Comparison of ENCODE assay signal across 14 cellular contexts in genomic region chr4:41070516-41071281, GRCh38.
A peak's percentile ranks its signal among the peaks of the same experiment; 100 is the strongest.
DNase-seq lines count a peak whose midpoint lies in the region; ATAC-seq, FAIRE-seq and TF ChIP-seq lines count a peak whose summit lies in the region.
"Had no signal": no experiment of that assay in that cellular context is flagged by ENCODE, and none has a peak within 500 bp of the region (broad histone marks: within the 10 kb centered on the region; RNA-seq: fewer than 3 reads in every experiment).

No MANE protein-coding gene starts in this region.

- no peak for ATAC-seq in GM12878
- ATAC-seq in GM21367 (IDR thresholded peaks at IDR 0.05; ENCODE audit: unreplicated experiment) = no peak
- no peak for ATAC-seq in GM19023 (IDR thresholded peaks at IDR 0.05; ENCODE audit: unreplicated experiment)

- TF ChIP-seq POLR2A in GM12878 (IDR thresholded peaks at IDR 0.05; ENCODE audit: low read depth, low read length) = no peak
- TF ChIP-seq POLR2A in uterus (IDR thresholded peaks at IDR 0.05) = no peak

- no peak overlapping the region for H3K4me2 ChIP-seq in GM12878 (ENCODE audit: control insufficient read depth, insufficient read depth)

- no peaks in the 10 kb centered on the region for H3K27me3 ChIP-seq in GM12878 (replicated peaks in 1 of 2; ENCODE audit: control insufficient read depth in 2 of 2, insufficient read depth in 2 of 2, low read length in 1 of 2)
- H3K27me3 ChIP-seq in uterus = no peaks in the 10 kb centered on the region

- no peak for TF ChIP-seq EP300 in GM12878 (IDR thresholded peaks at IDR 0.05; ENCODE audit: borderline replicate concordance in 1 of 2, control insufficient read depth in 1 of 2, low read depth in 2 of 2, low read length in 2 of 2)

- SMC1A ChIA-PET in GM12878 (lab: Charles Lee; ENCODE audit: uncharacterized antibody, unreplicated experiment) = interaction anchor here (0.6 to 3.3 kb wide), 11 partner anchors 9 to 141 kb away, joined by 3 to 16 read pairs (median 5); no protein-coding TSS in a partner anchor

- peaks cover 5% of the 10 kb centered on the region for H3K79me2 ChIP-seq in GM12878 (ENCODE audit: control insufficient read depth, insufficient read depth, low read length)

- WGBS in GM12878 (ENCODE audit: insufficient coverage, insufficient replicate concordance, low lambda C conversion rate, missing lambda C conversion rate) = 94% methylated on average over 10 of the region's 10 CpGs

- no peaks in the 10 kb centered on the region for H4K20me1 ChIP-seq in GM12878 (ENCODE audit: control insufficient read depth, insufficient read depth)

- peak; percentile 22 for DNase-seq in NCI-H226
- DNase-seq in GM12878 (ENCODE audit: low read depth, low spot score) = no peak
- peak; percentile 25 for DNase-seq in iris pigment epithelial cell (ENCODE audit: low read depth)
- no peak for DNase-seq in uterus
- no peak for DNase-seq in superior temporal gyrus (ENCODE audit: extremely low spot score)
- DNase-seq: activated CD4-positive, alpha-beta T cell treated with anti-CD3 and anti-CD28 coated beads, Interleukin-2, amount 50 U/mL, for 4 hours; activated CD8-positive, alpha-beta memory T cell treated with anti-CD3 and anti-CD28 coated beads, Interleukin-2, amount 50 U/mL, for 48 hours; activated effector memory CD4-positive, alpha-beta T cell treated with Interleukin-2 at 50 U/mL for 16 hours; caudate nucleus; DND-41; nephron progenitor cell; stimulated activated naive CD4-positive, alpha-beta T cell treated with Interleukin-2 at 50 U/mL for 16 hours had no signal

- in situ Hi-C loops in GM12878 (cut with MboI) = no loop called here

- peaks cover 12% of the 10 kb centered on the region for H3K4me1 ChIP-seq in GM12878 (ENCODE audit: control insufficient read depth, insufficient read depth, low read length)
- H3K4me1 ChIP-seq in uterus = peaks cover 0 to 6% of the 10 kb centered on the region in 2 donors

- no peak overlapping the region for H3K9ac ChIP-seq in GM12878 (ENCODE audit: control insufficient read depth, insufficient read depth, low read length)

- no peak for FAIRE-seq in GM12878 (lab: Jason Lieb, UNC)

- CTCF ChIA-PET in GM12878 (lab: Yijun Ruan, JAX) = interaction anchor here (0.9 to 2.0 kb wide), 6 partner anchors 28 to 1118 kb away, joined by 3 to 9 read pairs (median 4); partner anchors contain the start of gene APBB2

- intact Hi-C loops in GM12878 (cut with micrococcal nuclease; ENCODE audit: unreplicated experiment) (loop anchor here (5.0 kb wide), 1 partner anchor 142 kb away; the partner anchor contains the start of gene APBB2), uterus (cut with DNase I; ENCODE audit: low total_unique reads) (no loop called here)

- RAD21 ChIA-PET in GM12878 (lab: Charles Lee; ENCODE audit: unreplicated experiment) = interaction anchor here (0.6 to 3.7 kb wide), 3 partner anchors 95 to 142 kb away, joined by 3 to 12 read pairs (median 3); no protein-coding TSS in a partner anchor

- H3K36me3 ChIP-seq in GM12878 (ENCODE audit: control insufficient read depth in 2 of 2, insufficient read depth in 2 of 2, low read length in 1 of 2) (no peaks in the 10 kb centered on the region), uterus (no peaks in the 10 kb centered on the region)

- no peak overlapping the region; the same call in 1 of the 2 replicates for H2AFZ ChIP-seq in GM12878 (ENCODE audit: control insufficient read depth, low read depth, low read length)

- H3K9me3 ChIP-seq in GM12878 (replicated peaks; ENCODE audit: control insufficient read depth, insufficient read depth, low read length) (no peaks in the 10 kb centered on the region), uterus (no peaks in the 10 kb centered on the region)

- POLR2A ChIA-PET in GM12878 (lab: Charles Lee) = interaction anchor here (1.2 to 2.6 kb wide), 2 partner anchors 8 to 102 kb away, joined by 3 to 8 read pairs; no protein-coding TSS in a partner anchor

- TF ChIP-seq CTCF in GM12878 (IDR thresholded peaks at IDR 0.05 in 2 of 3, conservative IDR thresholded peaks at IDR 0.05 in 1 of 3; ENCODE audit: control insufficient read depth in 2 of 3, extremely low read depth in 1 of 3, insufficient read depth in 1 of 3, low read depth in 3 of 3, low read length in 3 of 3) (no peak), uterus (IDR thresholded peaks at IDR 0.05) (no peak)

- TF ChIP-seq RAD21 in GM12878 (IDR thresholded peaks at IDR 0.05; ENCODE audit: insufficient read depth, low read depth, low read length) = no peak

- BruUV-seq in GM12878 (replicated peaks; lab: Mats Ljungman, UMichigan) = no TSS peak

- H3K27ac ChIP-seq in GM12878 (ENCODE audit: control insufficient read depth, insufficient read depth) (no peak overlapping the region), uterus (peak overlapping the region; percentile 47)

- H3K4me3 ChIP-seq in GM12878 (no peak overlapping the region), uterus (no peak overlapping the region)

TF ChIP-seq in GM12878, 131 proteins besides CTCF, POLR2A, EP300 and RAD21:
- TF ChIP-seq SPI1 (IDR thresholded peaks at IDR 0.05; ENCODE audit: borderline replicate concordance, insufficient read depth, low read depth, low read length) = no peak
- no peak for TF ChIP-seq E4F1 (IDR thresholded peaks at IDR 0.05; ENCODE audit: borderline replicate concordance, partially characterized antibody)
- peak; percentile 65; the same call in 1 of the 2 replicates for TF ChIP-seq RAD51 (IDR thresholded peaks at IDR 0.05)
- no peak for TF ChIP-seq FOXM1 (IDR thresholded peaks at IDR 0.05; ENCODE audit: low read depth, low read length)
- TF ChIP-seq CEBPB (IDR thresholded peaks at IDR 0.05; ENCODE audit: borderline replicate concordance in 1 of 2, low read depth in 2 of 2, low read length in 2 of 2) = no peak
- TF ChIP-seq ZBTB40 (IDR thresholded peaks at IDR 0.05; ENCODE audit: borderline replicate concordance) = no peak

Comparison
In these comparisons a context has a peak if more than half of its experiments do, and no peak if none do; other contexts are left out.
1. DNase-seq: peak in NCI-H226 (single experiment) and iris pigment epithelial cell (single experiment); none in GM12878 (single experiment), uterus (0 of 2) and superior temporal gyrus (single experiment).